Comparison of ENCODE assay signal across 9 cellular contexts in genomic region chr11:12914401-12914912, GRCh38.
A peak's percentile ranks its signal among the peaks of the same experiment; 100 is the strongest.
DNase-seq lines count a peak whose midpoint lies in the region; ATAC-seq, FAIRE-seq and TF ChIP-seq lines count a peak whose summit lies in the region.
"Had no signal": no experiment of that assay in that cellular context is flagged by ENCODE, and none has a peak within 500 bp of the region (broad histone marks: within the 10 kb centered on the region; RNA-seq: fewer than 3 reads in every experiment).

No MANE protein-coding gene starts in this region.

- no peak overlapping the region for H3K4me3 ChIP-seq in fibroblast of lung (replicated peaks in 1 of 4; ENCODE audit: control extremely low read depth in 1 of 4, insufficient read depth in 1 of 4, low read depth in 3 of 4, low read length in 4 of 4)

- H3K4me2 ChIP-seq in fibroblast of lung (ENCODE audit: extremely low read depth, insufficient read depth, low read length): peak overlapping the region; percentile 36

- peak overlapping the region in 1 of 3 experiments; percentile 45 for H3K4me3 Mint-ChIP-seq in nephron

- no peak overlapping the region for H2AFZ ChIP-seq in fibroblast of lung (ENCODE audit: low read length)

- H3K79me2 ChIP-seq in fibroblast of lung (ENCODE audit: control insufficient read depth, insufficient read depth, low read length): peaks cover 5% of the 10 kb centered on the region

- DNase-seq in GM04504 (ENCODE audit: low read depth) (peak; percentile 50), SK-N-DZ (ENCODE audit: low spot score) (peak; percentile 25), fibroblast of lung (ENCODE audit: low read depth in 2 of 2) (peak; percentile 49 to 75), NCI-H146 treated with DMSO at 0.1 percent for 48 hours (lab: John Stamatoyannopoulos, UW; ENCODE audit: unreplicated experiment) (no peak), RCC 7860 (ENCODE audit: low spot score) (no peak)

- FAIRE-seq in RCC 7860 (lab: Jason Lieb, UNC): no peak
- FAIRE-seq: TTC549 had no signal

- H4K20me1 ChIP-seq in fibroblast of lung (ENCODE audit: control insufficient read depth, extremely low read depth, insufficient read depth, low read length): no peaks in the 10 kb centered on the region

- TF ChIP-seq CTCF in fibroblast of lung (conservative IDR thresholded peaks at IDR 0.05 in 1 of 2, IDR thresholded peaks at IDR 0.05 in 1 of 2; ENCODE audit: low read depth in 1 of 2, low read length in 2 of 2) (peak; percentile 71 to 87), nephron (IDR thresholded peaks at IDR 0.05; ENCODE audit: unreplicated experiment in 3 of 3) (peak; percentile 60 to 80 (median 64))

- H3K36me3 ChIP-seq in fibroblast of lung (ENCODE audit: control insufficient read depth, insufficient read depth, low read length): peaks cover 6% of the 10 kb centered on the region

- H3K9me3 Mint-ChIP-seq in nephron: no peaks in the 10 kb centered on the region

- ATAC-seq in HG03354 (IDR thresholded peaks at IDR 0.05; ENCODE audit: poor library complexity, severe bottlenecking, unreplicated experiment) (peak; percentile 61), HG02763 (IDR thresholded peaks at IDR 0.05; ENCODE audit: unreplicated experiment) (no peak)

- no peaks in the 10 kb centered on the region for H3K4me1 ChIP-seq in fibroblast of lung (ENCODE audit: control insufficient read depth, extremely low read depth, insufficient read depth, low read length)

- H3K9ac ChIP-seq in fibroblast of lung (ENCODE audit: insufficient read depth, low read length): no peak overlapping the region

- H3K27me3 Mint-ChIP-seq in nephron (ENCODE audit: low read depth): no peaks in the 10 kb centered on the region

- H3K27me3 ChIP-seq in fibroblast of lung (ENCODE audit: control insufficient read depth, insufficient read depth, low read length): no peaks in the 10 kb centered on the region

- peaks cover 32% of the 10 kb centered on the region for H3K4me1 Mint-ChIP-seq in nephron

- peak overlapping the region; percentile 13 to 80 (median 78) for H3K27ac Mint-ChIP-seq in nephron

- peaks cover 23% of the 10 kb centered on the region for H3K36me3 Mint-ChIP-seq in nephron (ENCODE audit: low read depth)

- peak overlapping the region; percentile 35 for H3K27ac ChIP-seq in fibroblast of lung (ENCODE audit: insufficient read depth, low read length)

- H3K9me3 ChIP-seq in fibroblast of lung (ENCODE audit: control insufficient read depth, insufficient read depth, low read depth, low read length): no peaks in the 10 kb centered on the region

Comparison
In these comparisons a context has a peak if more than half of its experiments do, and no peak if none do; other contexts are left out.
1. DNase-seq: peak in GM04504 (single experiment), SK-N-DZ (single experiment) and fibroblast of lung (2 of 2); none in NCI-H146 treated with DMSO at 0.1 percent for 48 hours (single experiment) and RCC 7860 (single experiment).